In the genomic region with DNA sequence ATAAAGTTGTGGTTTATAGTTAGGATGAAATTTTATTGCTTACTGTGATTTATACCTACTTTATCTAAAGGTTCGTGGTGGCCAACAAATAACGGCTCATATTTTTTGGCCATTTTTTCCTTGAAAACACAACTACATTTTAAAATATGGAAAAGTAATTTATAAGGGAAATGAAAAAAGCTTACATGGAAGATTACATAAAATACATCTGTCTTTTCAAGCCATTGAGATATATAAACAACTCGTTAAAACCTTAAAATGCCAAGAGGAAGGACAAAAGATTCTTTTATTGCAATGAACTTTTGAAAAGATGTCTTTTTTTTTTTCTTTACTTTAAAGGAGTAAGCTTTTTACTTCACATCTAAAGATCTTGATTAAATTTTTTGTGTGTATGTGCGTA, we compare ENCODE assay signal across 10 cellular contexts. TPM values are rescaled to one million over a fixed set of nuclear protein-coding genes. Genes with fewer than 3 reads are reported as not detected.
"Had no signal": no experiment of that assay in that cellular context is flagged by ENCODE, and none has a peak within 500 bp of the region (broad histone marks: within the 10 kb centered on the region; RNA-seq: fewer than 3 reads in every experiment).

No MANE protein-coding gene starts in this region.

- H3K9me3 Mint-ChIP-seq: IgD-negative memory B cell had no signal

- ATAC-seq: HepG2 had no signal

- H3K36me3 ChIP-seq: HAP-1 had no signal

- H3K4me1 Mint-ChIP-seq: IgD-negative memory B cell had no signal

- H3K36me3 Mint-ChIP-seq: IgD-negative memory B cell had no signal

- H3K4me3 ChIP-seq: GM23248, HAP-1 had no signal

- H3K9me3 ChIP-seq: HAP-1 had no signal

- H3K27ac Mint-ChIP-seq: IgD-negative memory B cell had no signal

- H3K4me2 ChIP-seq: KMS-11 had no signal

- H3K27ac ChIP-seq: GM23248, HL-60, KMS-11 had no signal

- DNase-seq: GM23248, GOT3, H7, Karpas-422, KBM-7 had no signal

- H2AFZ ChIP-seq: GM23248 had no signal

- H3K9ac ChIP-seq: GM23248, KMS-11 had no signal

- H3K4me1 ChIP-seq: HAP-1 had no signal

- H3K4me3 Mint-ChIP-seq: IgD-negative memory B cell had no signal

RNA-seq across cellular contexts. Expression of gene EYA4, which starts 55.4 kb away (rescaled TPM):
- total RNA-seq: GM23248, HepG2 had no signal
- polyA plus RNA-seq: GM23248, HepG2, IgD-negative memory B cell had no signal
